ENCODE assay signal across 17 cellular contexts in the genomic region with DNA sequence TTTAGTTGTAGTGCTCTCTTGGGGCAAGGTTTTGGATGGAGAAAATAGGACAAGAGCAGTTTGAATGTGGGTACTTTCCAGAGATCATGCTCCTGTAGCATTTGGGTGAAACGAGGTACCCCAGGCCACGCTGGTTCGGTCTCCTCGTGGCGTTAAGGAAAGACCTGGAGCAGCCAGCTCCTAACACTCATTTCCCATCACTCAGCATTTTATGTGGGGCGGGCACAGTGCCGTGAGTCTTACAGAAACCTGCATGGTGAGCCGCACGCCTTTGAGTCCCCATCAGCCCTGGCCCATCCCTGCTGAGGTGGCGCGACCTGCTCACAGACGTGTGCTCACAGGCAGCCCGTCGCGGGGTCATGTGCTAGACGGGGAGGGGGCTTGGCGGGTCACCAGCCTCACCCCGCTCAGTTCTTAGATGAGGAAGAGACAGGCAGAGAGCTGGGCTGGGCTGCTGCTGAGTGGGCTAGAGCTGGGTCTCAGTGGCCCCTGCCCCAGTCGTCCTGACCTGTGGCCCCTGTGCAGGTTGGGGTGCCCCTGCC. TPM values are rescaled to one million over a fixed set of nuclear protein-coding genes. Genes with fewer than 3 reads are reported as not detected.
"Had no signal": no experiment of that assay in that cellular context is flagged by ENCODE, and none has a peak within 500 bp of the region (broad histone marks: within the 10 kb centered on the region; RNA-seq: fewer than 3 reads in every experiment).

No MANE protein-coding gene starts in this region.

- H3K4me1 Mint-ChIP-seq: WTC11 had no signal

- H3K9me3 Mint-ChIP-seq: central memory CD8-positive, alpha-beta T cell; natural killer cell treated with Interleukin-12 subunit alpha and Interleukin-12 subunit beta and Interleukin-15 and Interleukin-18, amount 100 ng/mL, for 72 hours; WTC11 had no signal

- H3K27me3 Mint-ChIP-seq: central memory CD8-positive, alpha-beta T cell; natural killer cell treated with Interleukin-12 subunit alpha and Interleukin-12 subunit beta and Interleukin-15 and Interleukin-18, amount 100 ng/mL, for 72 hours had no signal

- H3K27ac ChIP-seq: esophagus muscularis mucosa, tibial artery had no signal

- H3K36me3 Mint-ChIP-seq: natural killer cell treated with Interleukin-12 subunit alpha and Interleukin-12 subunit beta and Interleukin-15 and Interleukin-18, amount 100 ng/mL, for 72 hours had no signal

- H3K27ac Mint-ChIP-seq: natural killer cell treated with Interleukin-12 subunit alpha and Interleukin-12 subunit beta and Interleukin-15 and Interleukin-18, amount 100 ng/mL, for 72 hours; WTC11 had no signal

- ATAC-seq: sciatic nerve, SK-N-SH treated with all-trans-retinoic acid at 6 μM for 48 hours, WTC11 had no signal

- H3K4me3 Mint-ChIP-seq: central memory CD8-positive, alpha-beta T cell; natural killer cell treated with Interleukin-12 subunit alpha and Interleukin-12 subunit beta and Interleukin-15 and Interleukin-18, amount 100 ng/mL, for 72 hours; WTC11 had no signal

- DNase-seq: activated CD4-positive, alpha-beta T cell treated with anti-CD3 and anti-CD28 coated beads for 48 hours; activated naive CD4-positive, alpha-beta T cell treated with Interleukin-2 at 50 U/mL for 16 hours; effector memory CD4-positive, alpha-beta T cell; foreskin fibroblast; left cardiac atrium; mammary epithelial cell; stimulated activated CD4-positive, alpha-beta T cell treated with anti-CD3 and anti-CD28 coated beads, Interleukin-12 subunit alpha, Interleukin-12 subunit beta, amount 100 ng/mL, for 4 hours; tibial artery had no signal

RNA-seq across cellular contexts. Expression of a gene that starts 50.7 kb away (rescaled TPM):
- total RNA-seq: esophagus muscularis mucosa; left cardiac atrium; mucosa of gallbladder; natural killer cell treated with Interleukin-12 subunit alpha and Interleukin-12 subunit beta and Interleukin-15 and Interleukin-18, amount 100 ng/mL, for 72 hours; omental fat pad; sciatic nerve; T-helper 1 cell treated with Interleukin-12 subunit alpha and Interleukin-12 subunit beta and Interleukin-4 antibody, amounts not matched to agents 30 ng/mL and 1 ng/mL, for 36 hours had no signal
